In genomic region chrX:151700581-151700980, GRCh38 we compare ENCODE assay signal across 27 cellular contexts. TPM values are rescaled to one million over a fixed set of nuclear protein-coding genes. Genes with fewer than 3 reads are reported as not detected.
DNase-seq lines count a peak whose midpoint lies in the region; ATAC-seq and TF ChIP-seq lines count a peak whose summit lies in the region.
"Had no signal": no experiment of that assay in that cellular context is flagged by ENCODE, and none has a peak within 500 bp of the region (broad histone marks: within the 10 kb centered on the region; RNA-seq: fewer than 3 reads in every experiment).

No MANE protein-coding gene starts in this region.

- no peaks in the 10 kb centered on the region for H3K4me1 Mint-ChIP-seq in stimulated activated naive CD8-positive, alpha-beta T cell treated with anti-CD3 and anti-CD28 coated beads, Interleukin-15, amount 100 ng/mL, for 72 hours
- H3K4me1 Mint-ChIP-seq: CD14-positive monocyte; CD4-positive, alpha-beta memory T cell; CD8-positive, alpha-beta memory T cell had no signal

- H3K27ac ChIP-seq in right atrium auricular region (no peak overlapping the region), upper lobe of left lung (no peak overlapping the region)
- H3K27ac ChIP-seq: 22Rv1, A549, BLaER1 had no signal

- in situ Hi-C loops in ACHN (cut with HindIII; ENCODE audit: low pct_ligation_motif_present, low pct_unique_long_range_greater_than_20kb, low sequenced_read_pairs) = no loop called here

- no peaks in the 10 kb centered on the region for H3K9me3 Mint-ChIP-seq in stimulated activated naive CD8-positive, alpha-beta T cell treated with anti-CD3 and anti-CD28 coated beads, Interleukin-15, amount 100 ng/mL, for 72 hours
- H3K9me3 Mint-ChIP-seq: CD4-positive, alpha-beta memory T cell had no signal

- H3K36me3 ChIP-seq in right atrium auricular region (no peaks in the 10 kb centered on the region), upper lobe of left lung (no peaks in the 10 kb centered on the region)
- H3K36me3 ChIP-seq: BE2C, BLaER1 had no signal

- H3K27me3 ChIP-seq in right atrium auricular region = no peaks in the 10 kb centered on the region
- no peaks in the 10 kb centered on the region for H3K27me3 ChIP-seq in upper lobe of left lung
- H3K27me3 ChIP-seq: BE2C had no signal

- no peak for TF ChIP-seq EP300 in upper lobe of left lung (IDR thresholded peaks at IDR 0.05)

- H3K27ac Mint-ChIP-seq in stimulated activated naive CD8-positive, alpha-beta T cell treated with anti-CD3 and anti-CD28 coated beads, Interleukin-15, amount 100 ng/mL, for 72 hours = no peak overlapping the region
- H3K27ac Mint-ChIP-seq: CD14-positive monocyte; CD4-positive, alpha-beta memory T cell; CD8-positive, alpha-beta memory T cell had no signal

- no peak for TF ChIP-seq POLR2A in upper lobe of left lung (IDR thresholded peaks at IDR 0.05)

- no peaks in the 10 kb centered on the region for H3K9me3 ChIP-seq in right atrium auricular region
- no peaks in the 10 kb centered on the region for H3K9me3 ChIP-seq in upper lobe of left lung
- H3K9me3 ChIP-seq: A549, BE2C had no signal

- peak; percentile 29 for DNase-seq in cardiac septum (ENCODE audit: low spot score)
- no peak for DNase-seq in right atrium auricular region (ENCODE audit: low spot score)
- peak; percentile 63 for DNase-seq in posterior vena cava (ENCODE audit: low spot score)
- peak; percentile 8 to 42 for DNase-seq in upper lobe of left lung
- DNase-seq in ACHN = no peak
- DNase-seq in stimulated activated naive CD8-positive, alpha-beta T cell treated with anti-CD3 and anti-CD28 coated beads, Interleukin-15, amount 100 ng/mL, for 72 hours = no peak
- DNase-seq: BE2C; C1 segment of cervical spinal cord; CD4-positive, alpha-beta memory T cell; CD4-positive, CD25-positive, alpha-beta regulatory T cell; CD8-positive, alpha-beta memory T cell; COR-L47; DMS 273 treated with DMSO at 0.1 percent for 48 hours; DMS153; DMS53; DMS79; DND-41; EL; GDM1 had no signal

- peaks cover 23% of the 10 kb centered on the region for H3K27me3 Mint-ChIP-seq in stimulated activated naive CD8-positive, alpha-beta T cell treated with anti-CD3 and anti-CD28 coated beads, Interleukin-15, amount 100 ng/mL, for 72 hours

- H3K4me3 Mint-ChIP-seq in stimulated activated naive CD8-positive, alpha-beta T cell treated with anti-CD3 and anti-CD28 coated beads, Interleukin-15, amount 100 ng/mL, for 72 hours = no peak overlapping the region
- H3K4me3 Mint-ChIP-seq: CD14-positive monocyte; CD4-positive, alpha-beta memory T cell; CD4-positive, CD25-positive, alpha-beta regulatory T cell; CD8-positive, alpha-beta memory T cell had no signal

- intact Hi-C loops in cardiac septum (cut with DNase I) (no loop called here), posterior vena cava (cut with DNase I) (no loop called here)

- TF ChIP-seq CTCF in right atrium auricular region (IDR thresholded peaks at IDR 0.05) (no peak), upper lobe of left lung (IDR thresholded peaks at IDR 0.05) (no peak)

- H3K4me3 ChIP-seq in right atrium auricular region (no peak overlapping the region), upper lobe of left lung (no peak overlapping the region)
- H3K4me3 ChIP-seq: A549, BLaER1 had no signal

- WGBS in upper lobe of left lung, 2 donors = 84% methylated on average over 16 of the region's 16 CpGs; no CpG with 5 or more reads in 1 of the 2 donors

- H3K4me1 ChIP-seq in right atrium auricular region = no peaks in the 10 kb centered on the region
- peaks cover 0 to 3% (median 0%) of the 10 kb centered on the region in 4 donors for H3K4me1 ChIP-seq in upper lobe of left lung
- H3K4me1 ChIP-seq: A549, BE2C, BLaER1 had no signal

- ATAC-seq in esophagus mucosa = peak; percentile 19
- ATAC-seq in upper lobe of left lung (ENCODE audit: low FRiP score in 2 of 2) = no peak
- ATAC-seq in stimulated activated naive CD8-positive, alpha-beta T cell treated with anti-CD3 and anti-CD28 coated beads, Interleukin-15, amount 100 ng/mL, for 72 hours = no peak
- ATAC-seq: A549 had no signal

RNA-seq across cellular contexts. Expression of gene PRRG3, which starts 5.3 kb away (rescaled TPM):
- total RNA-seq in cardiac septum (1.1 TPM), right atrium auricular region (1 to 10 TPM in 1 of 2 donors, under 1 TPM in 1; 0.08 to 1.7 TPM), esophagus mucosa (not detected), posterior vena cava (1 to 10 TPM in 1 of 2 donors, under 1 TPM in 1; 0.86 to 5.1 TPM), upper lobe of left lung (1 to 10 TPM in 1 of 6 donors, under 1 TPM in 3, not detected in 2; 0.20 to 4.1 (median 0.21) TPM)
- total RNA-seq: A172; CD4-positive, alpha-beta memory T cell; CD4-positive, CD25-positive, alpha-beta regulatory T cell; CD8-positive, alpha-beta memory T cell; G401 had no signal

RNA-seq across cellular contexts. Expression of gene FATE1, which starts 15.3 kb away (rescaled TPM):
- 0.67 TPM for total RNA-seq in cardiac septum
- total RNA-seq in right atrium auricular region = not detected
- not detected for total RNA-seq in esophagus mucosa
- not detected for total RNA-seq in posterior vena cava
- under 1 TPM in 1 of 6 donors, not detected in 5; 0.88 TPM for total RNA-seq in upper lobe of left lung
- total RNA-seq: A172; CD4-positive, alpha-beta memory T cell; CD4-positive, CD25-positive, alpha-beta regulatory T cell; CD8-positive, alpha-beta memory T cell; Daoy; G401 had no signal

RNA-seq across cellular contexts. Expression of gene CNGA2, which starts 34.0 kb away (rescaled TPM):
- total RNA-seq in cardiac septum (not detected), right atrium auricular region (not detected), esophagus mucosa (not detected), posterior vena cava (not detected), upper lobe of left lung (not detected)
- total RNA-seq: A172; CD4-positive, alpha-beta memory T cell; CD4-positive, CD25-positive, alpha-beta regulatory T cell; CD8-positive, alpha-beta memory T cell; Daoy; G401 had no signal

Comparison
In these comparisons a context has a peak if more than half of its experiments do, and no peak if none do; other contexts are left out.
1. DNase-seq: peak in cardiac septum (single experiment), posterior vena cava (single experiment) and upper lobe of left lung (2 of 2); none in right atrium auricular region (single experiment), ACHN (single experiment) and stimulated activated naive CD8-positive, alpha-beta T cell treated with anti-CD3 and anti-CD28 coated beads, Interleukin-15, amount 100 ng/mL, for 72 hours (0 of 2).